Comparison of ENCODE assay signal across 8 cellular contexts in the genomic region with DNA sequence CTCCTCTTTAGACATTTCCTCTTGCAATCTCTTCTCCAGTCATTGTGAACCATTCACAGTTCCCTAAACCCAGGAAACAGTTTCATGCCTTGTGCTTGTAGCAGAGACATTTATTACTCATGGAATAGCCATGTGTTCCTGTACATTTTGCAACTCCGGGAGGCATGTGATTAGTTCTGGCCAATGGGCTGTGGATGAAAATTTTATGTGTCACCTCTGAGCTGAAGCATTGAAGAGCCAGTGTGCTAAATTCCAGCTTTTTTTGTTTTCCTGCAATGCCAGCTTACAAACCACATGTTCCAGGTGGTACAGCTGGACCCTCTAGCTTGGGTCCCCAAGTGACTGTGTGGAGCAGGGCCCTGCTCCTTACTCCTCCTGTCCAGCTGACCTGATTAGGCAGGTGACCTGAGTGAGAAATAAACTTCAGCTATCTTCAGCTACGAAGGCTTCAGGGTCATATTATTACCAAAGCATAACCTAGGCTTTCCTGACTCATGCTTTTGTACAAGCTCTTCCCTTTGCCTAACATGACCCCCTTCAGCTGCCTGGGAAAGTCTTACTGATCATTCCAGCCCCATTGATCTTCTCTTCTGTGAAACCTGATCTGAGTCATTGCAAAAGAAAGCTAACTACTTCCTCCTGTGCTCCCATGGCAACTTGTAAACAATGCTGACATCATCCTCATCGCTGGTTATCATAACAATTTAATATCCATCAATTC.
A peak's percentile ranks its signal among the peaks of the same experiment; 100 is the strongest.
DNase-seq lines count a peak whose midpoint lies in the region; ATAC-seq, FAIRE-seq and TF ChIP-seq lines count a peak whose summit lies in the region.

No MANE protein-coding gene starts in this region.

- POLR2A ChIA-PET in BJ (lab: Charles Lee), result no interaction called here

- H3K27ac ChIP-seq in caudate nucleus (ENCODE audit: low read depth, low read length), result no peak overlapping the region

- CTCF ChIA-PET in BJ (lab: Yijun Ruan, JAX), result interaction anchor here (1.0 to 1.3 kb wide), 4 partner anchors 9 to 506 kb away, joined by 3 to 6 read pairs (median 4); no protein-coding TSS in a partner anchor

- FAIRE-seq in GM19239 (lab: Jason Lieb, UNC), result peak; percentile 68

- peak overlapping the region; percentile 85 for H3K27ac Mint-ChIP-seq in activated T-helper 17 cell treated with anti-CD3 and anti-CD28 coated beads, Interleukin-2, amount 50 U/mL, for 72 hours

- no peaks in the 10 kb centered on the region for H3K36me3 ChIP-seq in BJ (ENCODE audit: control insufficient read depth, insufficient read depth, low read length)
- no peaks in the 10 kb centered on the region for H3K36me3 ChIP-seq in skeletal muscle satellite cell (ENCODE audit: insufficient read depth, low read length)

- H3K4me1 Mint-ChIP-seq in activated T-helper 17 cell treated with anti-CD3 and anti-CD28 coated beads, Interleukin-2, amount 50 U/mL, for 72 hours, result peaks cover 50% of the 10 kb centered on the region

- H3K27me3 ChIP-seq in BJ (ENCODE audit: control insufficient read depth, insufficient read depth, low read length), result no peaks in the 10 kb centered on the region
- no peaks in the 10 kb centered on the region for H3K27me3 ChIP-seq in skeletal muscle satellite cell (ENCODE audit: control insufficient read depth, insufficient read depth, low read length)

- peaks cover 39% of the 10 kb centered on the region for H3K4me1 ChIP-seq in skeletal muscle satellite cell (ENCODE audit: control insufficient read depth, insufficient read depth, low read length)

- peak; percentile 92 for DNase-seq in BJ (ENCODE audit: low read depth)
- DNase-seq in GM19239 (ENCODE audit: insufficient read length, low spot score), result peak; percentile 51
- DNase-seq in NCI-H748 treated with DMSO at 0.1 percent for 48 hours (lab: John Stamatoyannopoulos, UW), result peak; percentile 89
- peak; percentile 91 for DNase-seq in glomerular visceral epithelial cell (ENCODE audit: extremely low spot score)
- DNase-seq in caudate nucleus (lab: John Stamatoyannopoulos, UW), result no peak

- no peak overlapping the region for H3K4me3 ChIP-seq in BJ (ENCODE audit: low read depth, low read length)
- H3K4me3 ChIP-seq in skeletal muscle satellite cell (ENCODE audit: low read length), result peak overlapping the region; percentile 40

- peak overlapping the region; percentile 31 for H3K4me3 Mint-ChIP-seq in activated T-helper 17 cell treated with anti-CD3 and anti-CD28 coated beads, Interleukin-2, amount 50 U/mL, for 72 hours

- TF ChIP-seq CTCF in BJ (IDR thresholded peaks at IDR 0.05; ENCODE audit: insufficient read depth, low read depth, low read length), result no peak

- peak overlapping the region; percentile 83 for H3K9ac ChIP-seq in skeletal muscle satellite cell (ENCODE audit: low read depth, low read length)

- H3K9me3 ChIP-seq in skeletal muscle satellite cell (replicated peaks; ENCODE audit: low read length), result no peaks in the 10 kb centered on the region

- ATAC-seq in HG03175 (IDR thresholded peaks at IDR 0.05; ENCODE audit: unreplicated experiment), result peak; percentile 92
- peak; percentile 83 for ATAC-seq in activated T-helper 17 cell treated with anti-CD3 and anti-CD28 coated beads, Interleukin-2, amount 50 U/mL, for 72 hours (replicated peaks)

- H3K36me3 Mint-ChIP-seq in activated T-helper 17 cell treated with anti-CD3 and anti-CD28 coated beads, Interleukin-2, amount 50 U/mL, for 72 hours (ENCODE audit: low read depth), result no peaks in the 10 kb centered on the region

- peak overlapping the region; percentile 71 for H3K4me2 ChIP-seq in skeletal muscle satellite cell (ENCODE audit: low read length)

- peaks cover 10% of the 10 kb centered on the region for H3K9me3 Mint-ChIP-seq in activated T-helper 17 cell treated with anti-CD3 and anti-CD28 coated beads, Interleukin-2, amount 50 U/mL, for 72 hours

- H3K27me3 Mint-ChIP-seq in activated T-helper 17 cell treated with anti-CD3 and anti-CD28 coated beads, Interleukin-2, amount 50 U/mL, for 72 hours, result no peaks in the 10 kb centered on the region

Comparison
In these comparisons a context has a peak if more than half of its experiments do, and no peak if none do; other contexts are left out.
1. DNase-seq: peak in BJ (single experiment), GM19239 (single experiment), NCI-H748 treated with DMSO at 0.1 percent for 48 hours (single experiment) and glomerular visceral epithelial cell (single experiment); none in caudate nucleus (0 of 61).